ENCODE assay signal across 17 cellular contexts in the genomic region with DNA sequence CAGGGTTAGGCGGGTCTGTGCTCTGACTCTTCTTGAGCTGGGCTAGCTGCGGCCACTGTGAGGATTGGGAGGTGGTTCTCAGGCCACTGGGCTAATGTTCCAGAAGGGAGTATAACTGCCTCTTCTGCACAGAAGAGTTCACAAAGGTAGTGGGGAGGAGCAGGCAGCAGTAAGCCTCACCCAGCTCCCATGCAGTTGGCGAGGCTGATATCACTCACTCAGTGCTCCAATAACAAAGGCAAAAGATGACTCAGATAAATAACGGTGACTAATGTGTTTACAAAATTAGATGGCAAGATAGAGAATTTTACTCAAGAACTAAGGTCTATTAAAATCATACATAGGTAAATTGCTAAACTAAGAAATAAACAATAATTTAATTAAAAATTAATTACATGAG.
A peak's percentile ranks its signal among the peaks of the same experiment; 100 is the strongest.
DNase-seq lines count a peak whose midpoint lies in the region; ATAC-seq and TF ChIP-seq lines count a peak whose summit lies in the region.
"Had no signal": no experiment of that assay in that cellular context is flagged by ENCODE, and none has a peak within 500 bp of the region (broad histone marks: within the 10 kb centered on the region; RNA-seq: fewer than 3 reads in every experiment).

No MANE protein-coding gene starts in this region.

- H3K27ac Mint-ChIP-seq in T-helper 2 cell treated with Interferon-gamma antibody and Interleukin-4, amounts not matched to agents 5 μg/mL and 100 μg/mL, for 36 hours: no peak overlapping the region
- no peak overlapping the region for H3K27ac Mint-ChIP-seq in T-helper 17 cell
- H3K27ac Mint-ChIP-seq: T-cell had no signal

- H3K4me3 Mint-ChIP-seq in T-helper 2 cell treated with Interferon-gamma antibody and Interleukin-4, amounts not matched to agents 5 μg/mL and 100 μg/mL, for 36 hours: no peak overlapping the region
- no peak overlapping the region for H3K4me3 Mint-ChIP-seq in T-helper 17 cell
- H3K4me3 Mint-ChIP-seq: T-cell had no signal

- H3K9me3 Mint-ChIP-seq in T-helper 2 cell treated with Interferon-gamma antibody and Interleukin-4, amounts not matched to agents 5 μg/mL and 100 μg/mL, for 36 hours: peaks cover 2% of the 10 kb centered on the region

- no peak for TF ChIP-seq CTCF in fibroblast of mammary gland (conservative IDR thresholded peaks at IDR 0.05; ENCODE audit: control insufficient read depth, insufficient read depth, low read depth, low read length)

- H3K4me1 Mint-ChIP-seq in T-helper 2 cell treated with Interferon-gamma antibody and Interleukin-4, amounts not matched to agents 5 μg/mL and 100 μg/mL, for 36 hours (ENCODE audit: low read depth): no peaks in the 10 kb centered on the region
- no peaks in the 10 kb centered on the region for H3K4me1 Mint-ChIP-seq in T-helper 17 cell
- H3K4me1 Mint-ChIP-seq: T-cell had no signal

- peak; percentile 8 for DNase-seq in SW480 (ENCODE audit: low spot score)
- peak; percentile 41 for DNase-seq in fibroblast of mammary gland (ENCODE audit: low read depth)
- no peak for DNase-seq in T-helper 2 cell treated with Interferon-gamma antibody and Interleukin-4, amounts not matched to agents 5 μg/mL and 100 μg/mL, for 36 hours (ENCODE audit: low spot score)
- DNase-seq in kidney glomerular epithelial cell (lab: John Stamatoyannopoulos, UW): no peak
- no peak for DNase-seq in T-helper 17 cell
- no peak for DNase-seq in NCI-H1417 (lab: John Stamatoyannopoulos, UW)
- DNase-seq: ACHN, COR-L47, DMS153, MM.1S, NCI-H1105, NCI-H187, NCI-H345, PC-9, T-cell had no signal

- no peaks in the 10 kb centered on the region for H3K9me3 ChIP-seq in T-helper 17 cell (ENCODE audit: control insufficient read depth, low read length, poor library complexity, severe bottlenecking)

- peak; percentile 12 for ATAC-seq in HG03442 (IDR thresholded peaks at IDR 0.05; ENCODE audit: unreplicated experiment)
- ATAC-seq in T-helper 17 cell: no peak
- ATAC-seq: T-cell had no signal

- no peaks in the 10 kb centered on the region for H3K27me3 Mint-ChIP-seq in T-helper 2 cell treated with Interferon-gamma antibody and Interleukin-4, amounts not matched to agents 5 μg/mL and 100 μg/mL, for 36 hours (ENCODE audit: low read depth)
- H3K27me3 Mint-ChIP-seq in T-helper 17 cell: no peaks in the 10 kb centered on the region

- H3K4me3 ChIP-seq in fibroblast of mammary gland (ENCODE audit: control insufficient read depth, low read depth, low read length): no peak overlapping the region
- H3K4me3 ChIP-seq: HAP-1, PC-9 had no signal

- no peaks in the 10 kb centered on the region for H3K36me3 Mint-ChIP-seq in T-helper 2 cell treated with Interferon-gamma antibody and Interleukin-4, amounts not matched to agents 5 μg/mL and 100 μg/mL, for 36 hours (ENCODE audit: low read depth)
- H3K36me3 Mint-ChIP-seq in T-helper 17 cell (ENCODE audit: low read depth): no peaks in the 10 kb centered on the region
- H3K36me3 Mint-ChIP-seq: T-cell had no signal

Comparison
In these comparisons a context has a peak if more than half of its experiments do, and no peak if none do; other contexts are left out.
1. DNase-seq: peak in SW480 (single experiment) and fibroblast of mammary gland (single experiment); none in T-helper 2 cell treated with Interferon-gamma antibody and Interleukin-4, amounts not matched to agents 5 μg/mL and 100 μg/mL, for 36 hours (single experiment), kidney glomerular epithelial cell (single experiment), T-helper 17 cell (0 of 3) and NCI-H1417 (0 of 3).